Comparison of ENCODE assay signal across 8 cellular contexts in the genomic region with DNA sequence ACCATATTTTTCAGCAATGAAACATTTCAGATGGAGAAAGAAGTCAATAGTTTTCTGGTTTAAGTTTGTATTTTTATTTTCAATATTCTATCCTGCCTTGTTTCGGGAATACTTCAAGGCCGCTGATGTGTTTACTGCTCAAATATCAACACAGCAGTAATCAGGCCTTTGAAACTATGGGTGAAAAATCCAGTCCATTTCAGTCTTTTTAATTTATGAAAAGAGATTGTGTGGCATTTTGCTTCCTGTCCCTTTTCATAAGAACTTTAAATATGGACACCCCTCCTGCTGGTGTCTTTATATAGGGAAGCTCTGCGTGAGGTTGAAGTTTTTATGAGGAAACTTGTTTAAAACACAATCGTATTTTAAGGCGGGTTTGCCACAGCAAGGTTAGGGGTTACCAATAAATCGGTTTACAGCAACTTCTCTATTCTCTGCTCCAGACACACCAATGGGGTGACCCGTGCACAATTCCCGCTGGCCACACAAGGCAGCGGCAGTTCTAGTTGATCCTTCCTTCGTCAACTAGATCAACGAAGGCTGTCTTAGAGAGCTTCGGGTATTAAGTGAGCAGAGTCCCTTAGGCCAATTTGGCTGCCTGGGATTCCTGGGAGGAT. TPM values are rescaled to one million over a fixed set of nuclear protein-coding genes. Genes with fewer than 3 reads are reported as not detected.
DNase-seq lines count a peak whose midpoint lies in the region; ATAC-seq, FAIRE-seq and TF ChIP-seq lines count a peak whose summit lies in the region.

No MANE protein-coding gene starts in this region.

- no peaks in the 10 kb centered on the region for H3K9me3 ChIP-seq in CD8-positive, alpha-beta T cell (ENCODE audit: low read length)
- H3K9me3 ChIP-seq in SK-N-MC (ENCODE audit: low read depth, low read length) (no peaks in the 10 kb centered on the region), gastroesophageal sphincter (no peaks in the 10 kb centered on the region), osteoblast (ENCODE audit: low read depth, low read length) (no peaks in the 10 kb centered on the region)

- H3K27ac ChIP-seq in CD8-positive, alpha-beta T cell (ENCODE audit: low read depth, low read length), result no peak overlapping the region
- H3K27ac ChIP-seq in SK-N-MC (peak overlapping the region; percentile 89), gastroesophageal sphincter (peak overlapping the region; percentile 71 to 94 (median 92)), osteoblast (ENCODE audit: low read depth, low read length) (peak overlapping the region; percentile 74)

- no peak overlapping the region for H3K4me3 ChIP-seq in CD8-positive, alpha-beta T cell (ENCODE audit: low read depth, low read length)
- peak overlapping the region; percentile 88 for H3K4me3 ChIP-seq in SK-N-MC
- peak overlapping the region; percentile 80 to 89 for H3K4me3 ChIP-seq in gastroesophageal sphincter
- H3K4me3 ChIP-seq in osteoblast (ENCODE audit: insufficient read depth, low read length), result peak overlapping the region; percentile 82

- peak overlapping the region; percentile 84 for H3K9ac ChIP-seq in SK-N-MC (ENCODE audit: insufficient read length)

- no peak overlapping the region for H3K27ac Mint-ChIP-seq in CD8-positive, alpha-beta T cell
- no peak overlapping the region for H3K27ac Mint-ChIP-seq in activated CD4-positive, alpha-beta T cell treated with anti-CD3 and anti-CD28 coated beads, Interleukin-2, amount 10 ng/mL, durations not matched to agents 24 days and 14 days

- H2AFZ ChIP-seq in osteoblast (ENCODE audit: low read length), result peak overlapping the region; percentile 87

- ATAC-seq in CD8-positive, alpha-beta T cell, result no peak
- no peak for ATAC-seq in gastroesophageal sphincter

- peaks cover 16% of the 10 kb centered on the region for H3K4me1 ChIP-seq in CD8-positive, alpha-beta T cell (ENCODE audit: insufficient read depth, low read length)
- H3K4me1 ChIP-seq in gastroesophageal sphincter (peaks cover 0 to 38% (median 10%) of the 10 kb centered on the region in 3 donors), osteoblast (ENCODE audit: insufficient read depth, low read length) (peaks cover 15% of the 10 kb centered on the region)

- TF ChIP-seq POLR2A in gastroesophageal sphincter (IDR thresholded peaks at IDR 0.05), result no peak

- H3K4me2 ChIP-seq in osteoblast (ENCODE audit: insufficient read depth, low read length), result peak overlapping the region; percentile 95

- POLR2A ChIA-PET in CD8-positive, alpha-beta T cell (lab: Charles Lee), result no interaction called here

- H3K27me3 ChIP-seq in CD8-positive, alpha-beta T cell (ENCODE audit: insufficient read depth, low read length), result peaks cover 3% of the 10 kb centered on the region
- H3K27me3 ChIP-seq in gastroesophageal sphincter, result no peaks in the 10 kb centered on the region
- H3K27me3 ChIP-seq in osteoblast (ENCODE audit: insufficient read depth, low read length), result no peaks in the 10 kb centered on the region

- no peak for FAIRE-seq in D721Med (lab: Jason Lieb, UNC)

- TF ChIP-seq CTCF in CD8-positive, alpha-beta T cell (IDR thresholded peaks at IDR 0.05), result no peak
- TF ChIP-seq CTCF in gastroesophageal sphincter (IDR thresholded peaks at IDR 0.05) (no peak), osteoblast (IDR thresholded peaks at IDR 0.05; ENCODE audit: extremely low read depth, low read depth, low read length) (no peak), D721Med (IDR thresholded peaks at IDR 0.05; ENCODE audit: insufficient read depth, missing control alignments) (no peak)

- H3K4me1 Mint-ChIP-seq in CD8-positive, alpha-beta T cell (ENCODE audit: low read depth), result peaks cover 16% of the 10 kb centered on the region
- H3K4me1 Mint-ChIP-seq in activated CD4-positive, alpha-beta T cell treated with anti-CD3 and anti-CD28 coated beads, Interleukin-2, amount 10 ng/mL, durations not matched to agents 24 days and 14 days, result peaks cover 14% of the 10 kb centered on the region

- H3K79me2 ChIP-seq in osteoblast (ENCODE audit: insufficient read depth, low read length), result peaks cover 30% of the 10 kb centered on the region

- CTCF ChIA-PET in CD8-positive, alpha-beta T cell (lab: Charles Lee), result no interaction called here

- WGBS in gastroesophageal sphincter (ENCODE audit: low coverage in 1 of 2), 2 donors, result 34 to 90% methylated on average over 3 to 6 of the region's 12 CpGs

- H3K4me3 Mint-ChIP-seq in CD8-positive, alpha-beta T cell, result peak overlapping the region; percentile 75
- H3K4me3 Mint-ChIP-seq in activated CD4-positive, alpha-beta T cell treated with anti-CD3 and anti-CD28 coated beads, Interleukin-2, amount 10 ng/mL, durations not matched to agents 24 days and 14 days, result no peak overlapping the region

- H3K9me3 Mint-ChIP-seq in CD8-positive, alpha-beta T cell, result no peaks in the 10 kb centered on the region
- no peaks in the 10 kb centered on the region for H3K9me3 Mint-ChIP-seq in activated CD4-positive, alpha-beta T cell treated with anti-CD3 and anti-CD28 coated beads, Interleukin-2, amount 10 ng/mL, durations not matched to agents 24 days and 14 days

- peaks cover 24% of the 10 kb centered on the region for H3K27me3 Mint-ChIP-seq in CD8-positive, alpha-beta T cell (ENCODE audit: low read depth)
- H3K27me3 Mint-ChIP-seq in activated CD4-positive, alpha-beta T cell treated with anti-CD3 and anti-CD28 coated beads, Interleukin-2, amount 10 ng/mL, durations not matched to agents 24 days and 14 days, result peaks cover 70% of the 10 kb centered on the region

- TF ChIP-seq EP300 in gastroesophageal sphincter (IDR thresholded peaks at IDR 0.05), result no peak

- H4K20me1 ChIP-seq in osteoblast (ENCODE audit: insufficient read depth, low read length), result peaks cover 15% of the 10 kb centered on the region

- intact Hi-C loops in CD8-positive, alpha-beta T cell (cut with DNase I, micrococcal nuclease), result no loop called here
- intact Hi-C loops in activated CD4-positive, alpha-beta T cell treated with anti-CD3 and anti-CD28 coated beads, Interleukin-2, amount 10 ng/mL, durations not matched to agents 24 days and 14 days (cut with micrococcal nuclease), result no loop called here

- DNase-seq in CD8-positive, alpha-beta T cell, result no peak
- DNase-seq in SK-N-MC (ENCODE audit: low read depth, low spot score) (no peak), osteoblast (ENCODE audit: insufficient read length, low spot score, missing footprints) (peak; percentile 54), D721Med (ENCODE audit: insufficient read length, low spot score) (no peak), SW 1271 (lab: John Stamatoyannopoulos, UW) (no peak), DMS153 treated with DMSO at 0.1 percent for 48 hours (lab: John Stamatoyannopoulos, UW; ENCODE audit: unreplicated experiment) (no peak)
- no peak for DNase-seq in activated CD4-positive, alpha-beta T cell treated with anti-CD3 and anti-CD28 coated beads, Interleukin-2, amount 10 ng/mL, durations not matched to agents 24 days and 14 days

- H3K36me3 Mint-ChIP-seq in CD8-positive, alpha-beta T cell, result no peaks in the 10 kb centered on the region
- no peaks in the 10 kb centered on the region for H3K36me3 Mint-ChIP-seq in activated CD4-positive, alpha-beta T cell treated with anti-CD3 and anti-CD28 coated beads, Interleukin-2, amount 10 ng/mL, durations not matched to agents 24 days and 14 days (ENCODE audit: low read depth)

- no peaks in the 10 kb centered on the region for H3K36me3 ChIP-seq in CD8-positive, alpha-beta T cell (ENCODE audit: insufficient read depth, low read length)
- no peaks in the 10 kb centered on the region for H3K36me3 ChIP-seq in SK-N-MC (ENCODE audit: insufficient read depth, low read length)
- H3K36me3 ChIP-seq in gastroesophageal sphincter, result no peaks in the 10 kb centered on the region
- H3K36me3 ChIP-seq in osteoblast (ENCODE audit: insufficient read depth, low read length), result no peaks in the 10 kb centered on the region

RNA-seq across cellular contexts. Expression of a gene that starts 1.2 kb away (rescaled TPM):
- total RNA-seq in CD8-positive, alpha-beta T cell, result under 1 TPM; 0.19 to 0.24 TPM
- total RNA-seq in gastroesophageal sphincter (10 to 100 TPM; 37.4 to 66.5 (median 46.0) TPM), osteoblast (33.9 and 34.7 TPM in 2 replicates)
- 0.33 and 0.37 TPM in 2 replicates for total RNA-seq in activated CD4-positive, alpha-beta T cell treated with anti-CD3 and anti-CD28 coated beads, Interleukin-2, amount 10 ng/mL, durations not matched to agents 24 days and 14 days

Comparison
In these comparisons a context has a peak if more than half of its experiments do, and no peak if none do; other contexts are left out.
1. RNA of a gene that starts 1.2 kb away (total RNA-seq): 37.4 to 66.5 TPM in gastroesophageal sphincter and 33.9 to 34.7 TPM in osteoblast; 0.33 to 0.37 TPM in activated CD4-positive, alpha-beta T cell treated with anti-CD3 and anti-CD28 coated beads, Interleukin-2, amount 10 ng/mL, durations not matched to agents 24 days and 14 days and 0.19 to 0.24 TPM in CD8-positive, alpha-beta T cell; every median in the first group is over 10 times any median in the second.